In the genomic region with DNA sequence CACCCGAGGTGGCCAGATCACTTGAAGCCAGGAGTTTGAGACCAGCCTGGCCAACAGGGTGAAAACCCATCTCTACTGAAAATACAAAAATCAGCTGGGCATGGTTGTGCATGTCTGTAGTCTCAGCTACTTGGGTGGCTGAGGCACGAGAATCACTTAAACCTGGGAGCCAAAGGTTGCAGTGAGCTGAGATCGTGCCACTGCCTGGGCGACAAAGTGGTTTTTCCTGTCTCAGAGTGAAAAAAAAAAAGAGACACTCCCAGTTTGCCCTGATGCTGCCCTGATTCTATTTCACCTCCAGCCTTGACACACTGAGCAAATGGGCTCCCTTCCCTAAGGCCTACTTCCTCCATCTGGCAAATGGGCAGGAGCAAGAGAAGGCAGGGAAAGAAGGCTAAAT, we compare ENCODE assay signal across 1 cellular context.
TF ChIP-seq lines count a peak whose summit lies in the region.

No MANE protein-coding gene starts in this region.

TF ChIP-seq in GM23338, 12 proteins besides CTCF, POLR2A, EP300 and RAD21:
- no peak for TF ChIP-seq JUNB (IDR thresholded peaks at IDR 0.05; ENCODE audit: unreplicated experiment)
- TF ChIP-seq POLR2AphosphoS5 (IDR thresholded peaks at IDR 0.05; ENCODE audit: low read depth) = no peak
- no peak for TF ChIP-seq CREB1 (CRISPR knock-in tag; IDR thresholded peaks at IDR 0.05; ENCODE audit: low read depth)
- no peak for TF ChIP-seq ETS1 (IDR thresholded peaks at IDR 0.05)
- TF ChIP-seq ZNF331 (CRISPR knock-in tag; IDR thresholded peaks at IDR 0.05; ENCODE audit: low read depth) = no peak
- no peak for TF ChIP-seq ZNF462 (CRISPR knock-in tag; IDR thresholded peaks at IDR 0.05)
- TF ChIP-seq EZH2 (IDR thresholded peaks at IDR 0.05; ENCODE audit: low read depth, unreplicated experiment) = no peak
- no peak for TF ChIP-seq STAT1 (IDR thresholded peaks at IDR 0.05; ENCODE audit: unreplicated experiment)
- TF ChIP-seq, protein P1, sequence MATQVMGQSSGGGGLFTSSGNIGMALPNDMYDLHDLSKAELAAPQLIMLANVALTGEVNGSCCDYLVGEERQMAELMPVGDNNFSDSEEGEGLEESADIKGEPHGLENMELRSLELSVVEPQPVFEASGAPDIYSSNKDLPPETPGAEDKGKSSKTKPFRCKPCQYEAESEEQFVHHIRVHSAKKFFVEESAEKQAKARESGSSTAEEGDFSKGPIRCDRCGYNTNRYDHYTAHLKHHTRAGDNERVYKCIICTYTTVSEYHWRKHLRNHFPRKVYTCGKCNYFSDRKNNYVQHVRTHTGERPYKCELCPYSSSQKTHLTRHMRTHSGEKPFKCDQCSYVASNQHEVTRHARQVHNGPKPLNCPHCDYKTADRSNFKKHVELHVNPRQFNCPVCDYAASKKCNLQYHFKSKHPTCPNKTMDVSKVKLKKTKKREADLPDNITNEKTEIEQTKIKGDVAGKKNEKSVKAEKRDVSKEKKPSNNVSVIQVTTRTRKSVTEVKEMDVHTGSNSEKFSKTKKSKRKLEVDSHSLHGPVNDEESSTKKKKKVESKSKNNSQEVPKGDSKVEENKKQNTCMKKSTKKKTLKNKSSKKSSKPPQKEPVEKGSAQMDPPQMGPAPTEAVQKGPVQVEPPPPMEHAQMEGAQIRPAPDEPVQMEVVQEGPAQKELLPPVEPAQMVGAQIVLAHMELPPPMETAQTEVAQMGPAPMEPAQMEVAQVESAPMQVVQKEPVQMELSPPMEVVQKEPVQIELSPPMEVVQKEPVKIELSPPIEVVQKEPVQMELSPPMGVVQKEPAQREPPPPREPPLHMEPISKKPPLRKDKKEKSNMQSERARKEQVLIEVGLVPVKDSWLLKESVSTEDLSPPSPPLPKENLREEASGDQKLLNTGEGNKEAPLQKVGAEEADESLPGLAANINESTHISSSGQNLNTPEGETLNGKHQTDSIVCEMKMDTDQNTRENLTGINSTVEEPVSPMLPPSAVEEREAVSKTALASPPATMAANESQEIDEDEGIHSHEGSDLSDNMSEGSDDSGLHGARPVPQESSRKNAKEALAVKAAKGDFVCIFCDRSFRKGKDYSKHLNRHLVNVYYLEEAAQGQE (IDR thresholded peaks at IDR 0.05; ENCODE audit: unreplicated experiment) = no peak
- no peak for TF ChIP-seq ZNF114 (CRISPR knock-in tag; IDR thresholded peaks at IDR 0.05)
- TF ChIP-seq NANOG (IDR thresholded peaks at IDR 0.05; ENCODE audit: borderline replicate concordance) = no peak
- no peak for TF ChIP-seq EZH2phosphoT487 (IDR thresholded peaks at IDR 0.05; ENCODE audit: unreplicated experiment)
